8 cellular contexts compared by ENCODE assay signal in the genomic region with DNA sequence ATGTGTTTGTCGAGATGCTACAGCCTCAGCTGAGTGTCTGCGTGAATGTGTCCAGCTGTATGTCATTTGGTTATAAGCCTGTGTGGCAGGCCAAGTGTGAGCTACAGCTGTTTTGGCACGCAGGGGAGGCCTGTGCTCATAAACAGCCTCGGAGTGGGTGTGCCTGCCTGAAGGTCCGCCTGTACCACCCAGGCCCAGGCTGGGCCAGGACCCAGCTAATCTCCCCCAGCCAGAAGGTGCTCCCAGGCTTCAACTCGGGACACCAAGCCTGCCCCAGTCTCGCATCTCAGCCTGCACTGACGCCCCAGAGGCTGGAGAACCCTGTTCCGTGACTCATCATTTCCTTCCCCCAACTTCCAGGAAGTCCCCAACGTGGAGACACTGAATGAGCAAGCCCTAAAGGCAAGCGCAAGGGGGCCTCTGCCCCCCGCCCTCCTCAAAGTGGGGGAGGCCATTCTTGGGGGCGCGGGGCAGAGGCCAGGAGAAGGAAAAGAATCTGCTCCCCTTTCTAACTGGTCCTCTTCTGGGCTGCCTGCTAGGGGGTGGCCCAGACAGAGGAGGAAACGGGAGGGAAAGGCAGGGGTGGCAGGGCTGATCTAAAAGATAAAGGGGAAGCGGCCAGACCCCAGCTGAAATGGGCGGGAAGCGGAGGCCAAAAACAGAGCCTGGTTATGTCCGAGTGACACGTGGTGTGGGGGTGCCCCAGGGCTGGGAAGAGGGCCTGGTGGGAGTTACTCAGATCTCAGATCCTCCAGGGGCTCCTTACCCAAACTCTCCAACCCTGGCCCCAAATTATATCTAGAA. TPM values are rescaled to one million over a fixed set of nuclear protein-coding genes. Genes with fewer than 3 reads are reported as not detected.
A peak's percentile ranks its signal among the peaks of the same experiment; 100 is the strongest.
DNase-seq lines count a peak whose midpoint lies in the region; ATAC-seq and TF ChIP-seq lines count a peak whose summit lies in the region.

No MANE protein-coding gene starts in this region.

- DNase-seq in GF-D8 (lab: John Stamatoyannopoulos, UW), result peak; percentile 91
- DNase-seq in RWPE1 (ENCODE audit: low spot score), result peak; percentile 83
- DNase-seq in activated T-helper 1 cell treated with anti-CD3 and anti-CD28 coated beads, Interleukin-12 subunit alpha, Interleukin-12 subunit beta, Interleukin-2, Interleukin-4 antibody, amounts not matched to agents 30 ng/mL and 10 ng/mL and 1 ng/mL, durations not matched to agents 14 hours and 24 hours and 36 hours (ENCODE audit: low spot score), result peak; percentile 77
- peak; percentile 90 for DNase-seq in fibroblast of the conjunctiva (ENCODE audit: low read depth)
- peak; percentile 59 for DNase-seq in neural progenitor cell (ENCODE audit: low spot score)
- DNase-seq in NCI-H1048 (lab: John Stamatoyannopoulos, UW), result no peak

- intact Hi-C loops in activated T-helper 1 cell treated with anti-CD3 and anti-CD28 coated beads, Interleukin-12 subunit alpha, Interleukin-12 subunit beta, Interleukin-2, Interleukin-4 antibody, amounts not matched to agents 30 ng/mL and 10 ng/mL and 1 ng/mL, durations not matched to agents 14 hours and 24 hours and 36 hours (cut with micrococcal nuclease), result loop anchor here (1.0 to 10.0 kb wide), 6 partner anchors 34 to 326 kb away; a partner anchor contains a TSS

- peaks cover 56% of the 10 kb centered on the region for H3K4me1 Mint-ChIP-seq in activated T-helper 1 cell treated with anti-CD3 and anti-CD28 coated beads, Interleukin-12 subunit alpha, Interleukin-12 subunit beta, Interleukin-2, Interleukin-4 antibody, amounts not matched to agents 30 ng/mL and 10 ng/mL and 1 ng/mL, durations not matched to agents 14 hours and 24 hours and 36 hours (ENCODE audit: low read depth)
- peaks cover 41% of the 10 kb centered on the region for H3K4me1 Mint-ChIP-seq in neural progenitor cell

- CTCF ChIA-PET in RWPE1 (lab: Yijun Ruan, JAX), result interaction anchor here (2.1 kb wide), 1 partner anchor 54 kb away, joined by 18 read pairs; no protein-coding TSS in a partner anchor

- ATAC-seq in HG03565 (IDR thresholded peaks at IDR 0.05; ENCODE audit: unreplicated experiment), result peak; percentile 35

- H3K36me3 ChIP-seq in neural progenitor cell, result no peaks in the 10 kb centered on the region
- peaks cover 0 to 25% (median 23%) of the 10 kb centered on the region in 5 donors for H3K36me3 ChIP-seq in subcutaneous abdominal adipose tissue (ENCODE audit: control insufficient read depth in 5 of 5, insufficient read depth in 5 of 5, low read length in 5 of 5)

- POLR2A ChIA-PET in RWPE1 (lab: Yijun Ruan, JAX; ENCODE audit: low non-redundant PET), result interaction anchor here (0.7 to 1.3 kb wide), 2 partner anchors 29 to 734 kb away, joined by 4 to 5 read pairs; no protein-coding TSS in a partner anchor

- no peaks in the 10 kb centered on the region for H3K9me3 Mint-ChIP-seq in activated T-helper 1 cell treated with anti-CD3 and anti-CD28 coated beads, Interleukin-12 subunit alpha, Interleukin-12 subunit beta, Interleukin-2, Interleukin-4 antibody, amounts not matched to agents 30 ng/mL and 10 ng/mL and 1 ng/mL, durations not matched to agents 14 hours and 24 hours and 36 hours
- H3K9me3 Mint-ChIP-seq in neural progenitor cell, result no peaks in the 10 kb centered on the region

- H3F3A ChIP-seq in neural progenitor cell (ENCODE audit: low read depth), result peaks cover 22% of the 10 kb centered on the region

- H2AFZ ChIP-seq in neural progenitor cell (replicated peaks), result no peak overlapping the region

- H3K4me1 ChIP-seq in neural progenitor cell (peaks cover 20% of the 10 kb centered on the region), subcutaneous abdominal adipose tissue (ENCODE audit: control insufficient read depth in 5 of 5, insufficient read depth in 5 of 5, low read length in 5 of 5) (peaks cover 9 to 57% (median 44%) of the 10 kb centered on the region in 5 donors)

- H4K20me1 ChIP-seq in neural progenitor cell (ENCODE audit: low read depth), result peaks cover 48% of the 10 kb centered on the region

- H3K27me3 ChIP-seq in neural progenitor cell (peaks cover 8% of the 10 kb centered on the region), subcutaneous abdominal adipose tissue (ENCODE audit: control insufficient read depth in 5 of 5, insufficient read depth in 4 of 5, low read length in 5 of 5) (no peaks in the 10 kb centered on the region)

- H3K9ac ChIP-seq in neural progenitor cell, result peak overlapping the region; percentile 53
- H3K9ac ChIP-seq in subcutaneous abdominal adipose tissue (ENCODE audit: low read length in 5 of 5), result peak overlapping the region; percentile 86 to 98 (median 95)

- peaks cover 68% of the 10 kb centered on the region for H3K79me2 ChIP-seq in neural progenitor cell (ENCODE audit: low read depth)

- H3K4me3 ChIP-seq in neural progenitor cell (peak overlapping the region; percentile 53), subcutaneous abdominal adipose tissue (ENCODE audit: low read depth in 1 of 5, low read length in 5 of 5) (peak overlapping the region; percentile 83 to 89 (median 88))

- peak overlapping the region; percentile 95 for H3K4me3 Mint-ChIP-seq in activated T-helper 1 cell treated with anti-CD3 and anti-CD28 coated beads, Interleukin-12 subunit alpha, Interleukin-12 subunit beta, Interleukin-2, Interleukin-4 antibody, amounts not matched to agents 30 ng/mL and 10 ng/mL and 1 ng/mL, durations not matched to agents 14 hours and 24 hours and 36 hours
- peak overlapping the region; percentile 96 for H3K4me3 Mint-ChIP-seq in neural progenitor cell

- H3K36me3 Mint-ChIP-seq in activated T-helper 1 cell treated with anti-CD3 and anti-CD28 coated beads, Interleukin-12 subunit alpha, Interleukin-12 subunit beta, Interleukin-2, Interleukin-4 antibody, amounts not matched to agents 30 ng/mL and 10 ng/mL and 1 ng/mL, durations not matched to agents 14 hours and 24 hours and 36 hours (ENCODE audit: low read depth), result peaks cover 57% of the 10 kb centered on the region
- peaks cover 7% of the 10 kb centered on the region for H3K36me3 Mint-ChIP-seq in neural progenitor cell

- H3K27ac ChIP-seq in RWPE1 (peak overlapping the region; percentile 99), neural progenitor cell (no peak overlapping the region), subcutaneous abdominal adipose tissue (ENCODE audit: low read depth, low read length) (peak overlapping the region; percentile 100)

- no peaks in the 10 kb centered on the region for H3K27me3 Mint-ChIP-seq in activated T-helper 1 cell treated with anti-CD3 and anti-CD28 coated beads, Interleukin-12 subunit alpha, Interleukin-12 subunit beta, Interleukin-2, Interleukin-4 antibody, amounts not matched to agents 30 ng/mL and 10 ng/mL and 1 ng/mL, durations not matched to agents 14 hours and 24 hours and 36 hours (ENCODE audit: insufficient read depth)
- H3K27me3 Mint-ChIP-seq in neural progenitor cell (ENCODE audit: insufficient read depth, low read depth), result peaks cover 4% of the 10 kb centered on the region

- no peaks in the 10 kb centered on the region for H3K9me3 ChIP-seq in neural progenitor cell (ENCODE audit: low read depth)
- H3K9me3 ChIP-seq in subcutaneous abdominal adipose tissue (ENCODE audit: control insufficient read depth in 5 of 5, low read length in 5 of 5), result no peaks in the 10 kb centered on the region

- TF ChIP-seq CTCF in RWPE1 (conservative IDR thresholded peaks at IDR 0.05; ENCODE audit: low read depth) (no peak), neural progenitor cell (IDR thresholded peaks at IDR 0.05) (no peak)

- H3K4me2 ChIP-seq in neural progenitor cell, result peak overlapping the region; percentile 78

- H3K27ac Mint-ChIP-seq in activated T-helper 1 cell treated with anti-CD3 and anti-CD28 coated beads, Interleukin-12 subunit alpha, Interleukin-12 subunit beta, Interleukin-2, Interleukin-4 antibody, amounts not matched to agents 30 ng/mL and 10 ng/mL and 1 ng/mL, durations not matched to agents 14 hours and 24 hours and 36 hours, result peak overlapping the region; percentile 92
- H3K27ac Mint-ChIP-seq in neural progenitor cell, result peak overlapping the region; percentile 94

RNA-seq across cellular contexts. Expression of a gene that starts 2.0 kb away (rescaled TPM):
- total RNA-seq in activated T-helper 1 cell treated with anti-CD3 and anti-CD28 coated beads, Interleukin-12 subunit alpha, Interleukin-12 subunit beta, Interleukin-2, Interleukin-4 antibody, amounts not matched to agents 30 ng/mL and 10 ng/mL and 1 ng/mL, durations not matched to agents 14 hours and 24 hours and 36 hours, result 264 and 267 TPM in 2 replicates
- 39.5 and 81.6 TPM in 2 replicates for total RNA-seq in neural progenitor cell (ENCODE audit: low replicate concordance)

RNA-seq across cellular contexts. Expression of a gene that starts 40.2 kb away (rescaled TPM):
- total RNA-seq in activated T-helper 1 cell treated with anti-CD3 and anti-CD28 coated beads, Interleukin-12 subunit alpha, Interleukin-12 subunit beta, Interleukin-2, Interleukin-4 antibody, amounts not matched to agents 30 ng/mL and 10 ng/mL and 1 ng/mL, durations not matched to agents 14 hours and 24 hours and 36 hours, result 106 and 116 TPM in 2 replicates
- total RNA-seq in neural progenitor cell (ENCODE audit: low replicate concordance), result 54.1 and 149 TPM in 2 replicates

RNA-seq across cellular contexts. Expression of a gene that starts 40.6 kb away (rescaled TPM):
- total RNA-seq in activated T-helper 1 cell treated with anti-CD3 and anti-CD28 coated beads, Interleukin-12 subunit alpha, Interleukin-12 subunit beta, Interleukin-2, Interleukin-4 antibody, amounts not matched to agents 30 ng/mL and 10 ng/mL and 1 ng/mL, durations not matched to agents 14 hours and 24 hours and 36 hours, result 25.1 and 26.6 TPM in 2 replicates
- 18.6 and 40.5 TPM in 2 replicates for total RNA-seq in neural progenitor cell (ENCODE audit: low replicate concordance)
